In the genomic region with DNA sequence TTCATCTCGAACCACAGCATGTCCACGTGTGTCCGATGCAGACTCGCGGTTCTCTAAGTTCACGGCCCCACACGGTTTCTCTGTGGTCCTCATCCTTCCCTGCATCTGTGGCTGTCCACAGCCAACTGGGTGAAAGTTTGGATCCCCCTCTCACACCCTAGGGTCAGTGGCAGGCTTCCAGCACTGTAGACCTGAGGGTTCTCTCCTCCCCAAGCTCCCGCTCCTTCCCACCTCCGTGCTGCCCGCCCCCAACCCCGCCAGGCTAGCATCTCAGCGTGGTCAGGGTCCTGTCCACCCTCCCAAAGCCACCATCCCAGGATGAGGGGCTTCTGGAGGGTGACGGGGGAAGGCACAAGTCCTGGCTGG, we compare ENCODE assay signal across 10 cellular contexts. TPM values are rescaled to one million over a fixed set of nuclear protein-coding genes. Genes with fewer than 3 reads are reported as not detected.
DNase-seq lines count a peak whose midpoint lies in the region; ATAC-seq, FAIRE-seq and TF ChIP-seq lines count a peak whose summit lies in the region.
"Had no signal": no experiment of that assay in that cellular context is flagged by ENCODE, and none has a peak within 500 bp of the region (broad histone marks: within the 10 kb centered on the region; RNA-seq: fewer than 3 reads in every experiment).

No MANE protein-coding gene starts in this region.

- TF ChIP-seq POLR2A in H54 (IDR thresholded peaks at IDR 0.05; ENCODE audit: low read depth, low read length), result no peak

- FAIRE-seq in H54 (lab: Jason Lieb, UNC), result no peak

- peak overlapping the region; percentile 48 for H3K27ac ChIP-seq in osteoblast (ENCODE audit: low read depth, low read length)

- peak overlapping the region; percentile 25 for H2AFZ ChIP-seq in osteoblast (ENCODE audit: low read length)

- H4K20me1 ChIP-seq in osteoblast (ENCODE audit: insufficient read depth, low read length), result peaks cover 24% of the 10 kb centered on the region

- H3K9me3 ChIP-seq in osteoblast (ENCODE audit: low read depth, low read length), result no peaks in the 10 kb centered on the region

- no peaks in the 10 kb centered on the region for H3K79me2 ChIP-seq in osteoblast (ENCODE audit: insufficient read depth, low read length)

- peak; percentile 21 for DNase-seq in AG20443 (ENCODE audit: low spot score)
- DNase-seq in fibroblast of mammary gland (ENCODE audit: low read depth), result peak; percentile 64
- peak; percentile 90 for DNase-seq in osteoblast (ENCODE audit: insufficient read length, low spot score, missing footprints)
- DNase-seq in globus pallidus (ENCODE audit: low spot score), result no peak
- no peak for DNase-seq in H54 (ENCODE audit: insufficient read length, low spot score)
- DNase-seq: CD4-positive, alpha-beta T cell; stimulated activated CD4-positive, alpha-beta T cell treated with anti-CD3 and anti-CD28 coated beads, Interleukin-2, amount 100 ng/mL, for 48 hours had no signal

- TF ChIP-seq CTCF in fibroblast of mammary gland (conservative IDR thresholded peaks at IDR 0.05; ENCODE audit: control insufficient read depth, insufficient read depth, low read depth, low read length) (no peak), osteoblast (IDR thresholded peaks at IDR 0.05; ENCODE audit: extremely low read depth, low read depth, low read length) (no peak)

- H3K27me3 ChIP-seq in osteoblast (ENCODE audit: insufficient read depth, low read length), result no peaks in the 10 kb centered on the region

- H3K4me2 ChIP-seq in osteoblast (ENCODE audit: insufficient read depth, low read length), result peak overlapping the region; percentile 83

- ATAC-seq in SK-N-SH treated with all-trans-retinoic acid at 6 μM for 48 hours, result no peak; the same call in 2 of the 3 replicates
- ATAC-seq in GM19351 (IDR thresholded peaks at IDR 0.05; ENCODE audit: unreplicated experiment), result no peak
- no peak for ATAC-seq in HG03565 (IDR thresholded peaks at IDR 0.05; ENCODE audit: unreplicated experiment)

- peak overlapping the region; percentile 23 for H3K4me3 ChIP-seq in fibroblast of mammary gland (ENCODE audit: control insufficient read depth, low read depth, low read length)
- peak overlapping the region; percentile 68 for H3K4me3 ChIP-seq in osteoblast (ENCODE audit: insufficient read depth, low read length)

- peaks cover 48% of the 10 kb centered on the region for H3K4me1 ChIP-seq in osteoblast (ENCODE audit: insufficient read depth, low read length)

- H3K36me3 ChIP-seq in osteoblast (ENCODE audit: insufficient read depth, low read length), result peaks cover 24% of the 10 kb centered on the region

TF ChIP-seq in SK-N-SH treated with all-trans-retinoic acid at 6 μM for 48 hours, 23 proteins besides CTCF, POLR2A, EP300 and RAD21:
- TF ChIP-seq ZFP3 (CRISPR knock-in tag; IDR thresholded peaks at IDR 0.05), result no peak
- TF ChIP-seq TCF4 (CRISPR knock-in tag; IDR thresholded peaks at IDR 0.05; ENCODE audit: borderline replicate concordance), result no peak
- TF ChIP-seq ZFP30 (CRISPR knock-in tag; IDR thresholded peaks at IDR 0.05), result no peak
- no peak for TF ChIP-seq ZNF8 (CRISPR knock-in tag; IDR thresholded peaks at IDR 0.05)
- no peak for TF ChIP-seq SNAI2 (CRISPR knock-in tag; IDR thresholded peaks at IDR 0.05)
- 0 out of 2 replicates have a peak, but pooled peaks have one; percentile 31 for TF ChIP-seq CSDC2 (CRISPR knock-in tag; IDR thresholded peaks at IDR 0.05)
- no peak for TF ChIP-seq BACH2 (CRISPR knock-in tag; IDR thresholded peaks at IDR 0.05; ENCODE audit: borderline replicate concordance)
- no peak for TF ChIP-seq ZNF565 (CRISPR knock-in tag; conservative IDR thresholded peaks at IDR 0.05; ENCODE audit: low read depth)
- TF ChIP-seq, protein P1, sequence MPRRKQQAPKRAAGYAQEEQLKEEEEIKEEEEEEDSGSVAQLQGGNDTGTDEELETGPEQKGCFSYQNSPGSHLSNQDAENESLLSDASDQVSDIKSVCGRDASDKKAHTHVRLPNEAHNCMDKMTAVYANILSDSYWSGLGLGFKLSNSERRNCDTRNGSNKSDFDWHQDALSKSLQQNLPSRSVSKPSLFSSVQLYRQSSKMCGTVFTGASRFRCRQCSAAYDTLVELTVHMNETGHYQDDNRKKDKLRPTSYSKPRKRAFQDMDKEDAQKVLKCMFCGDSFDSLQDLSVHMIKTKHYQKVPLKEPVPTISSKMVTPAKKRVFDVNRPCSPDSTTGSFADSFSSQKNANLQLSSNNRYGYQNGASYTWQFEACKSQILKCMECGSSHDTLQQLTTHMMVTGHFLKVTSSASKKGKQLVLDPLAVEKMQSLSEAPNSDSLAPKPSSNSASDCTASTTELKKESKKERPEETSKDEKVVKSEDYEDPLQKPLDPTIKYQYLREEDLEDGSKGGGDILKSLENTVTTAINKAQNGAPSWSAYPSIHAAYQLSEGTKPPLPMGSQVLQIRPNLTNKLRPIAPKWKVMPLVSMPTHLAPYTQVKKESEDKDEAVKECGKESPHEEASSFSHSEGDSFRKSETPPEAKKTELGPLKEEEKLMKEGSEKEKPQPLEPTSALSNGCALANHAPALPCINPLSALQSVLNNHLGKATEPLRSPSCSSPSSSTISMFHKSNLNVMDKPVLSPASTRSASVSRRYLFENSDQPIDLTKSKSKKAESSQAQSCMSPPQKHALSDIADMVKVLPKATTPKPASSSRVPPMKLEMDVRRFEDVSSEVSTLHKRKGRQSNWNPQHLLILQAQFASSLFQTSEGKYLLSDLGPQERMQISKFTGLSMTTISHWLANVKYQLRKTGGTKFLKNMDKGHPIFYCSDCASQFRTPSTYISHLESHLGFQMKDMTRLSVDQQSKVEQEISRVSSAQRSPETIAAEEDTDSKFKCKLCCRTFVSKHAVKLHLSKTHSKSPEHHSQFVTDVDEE (CRISPR knock-in tag; IDR thresholded peaks at IDR 0.05), result no peak
- TF ChIP-seq, protein P2, sequence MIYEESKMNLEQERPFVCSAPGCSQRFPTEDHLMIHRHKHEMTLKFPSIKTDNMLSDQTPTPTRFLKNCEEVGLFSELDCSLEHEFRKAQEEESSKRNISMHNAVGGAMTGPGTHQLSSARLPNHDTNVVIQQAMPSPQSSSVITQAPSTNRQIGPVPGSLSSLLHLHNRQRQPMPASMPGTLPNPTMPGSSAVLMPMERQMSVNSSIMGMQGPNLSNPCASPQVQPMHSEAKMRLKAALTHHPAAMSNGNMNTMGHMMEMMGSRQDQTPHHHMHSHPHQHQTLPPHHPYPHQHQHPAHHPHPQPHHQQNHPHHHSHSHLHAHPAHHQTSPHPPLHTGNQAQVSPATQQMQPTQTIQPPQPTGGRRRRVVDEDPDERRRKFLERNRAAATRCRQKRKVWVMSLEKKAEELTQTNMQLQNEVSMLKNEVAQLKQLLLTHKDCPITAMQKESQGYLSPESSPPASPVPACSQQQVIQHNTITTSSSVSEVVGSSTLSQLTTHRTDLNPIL (CRISPR knock-in tag; IDR thresholded peaks at IDR 0.05; ENCODE audit: low read depth), result 0 out of 2 replicates have a peak, but pooled peaks have one; percentile 9

RNA-seq across cellular contexts. Expression of a gene that starts 3.0 kb away (rescaled TPM):
- total RNA-seq in osteoblast, result 1.1 and 1.2 TPM in 2 replicates
- total RNA-seq: CD4-positive, alpha-beta T cell had no signal

RNA-seq across cellular contexts. Expression of a gene that starts 23.2 kb away (rescaled TPM):
- 24.2 and 28.3 TPM in 2 replicates for total RNA-seq in osteoblast

RNA-seq across cellular contexts. Expression of a gene that starts 23.9 kb away (rescaled TPM):
- total RNA-seq in osteoblast, result 0.59 TPM in 1 of 2 replicates, not detected in the other

RNA-seq across cellular contexts. Expression of a gene that starts 45.6 kb away (rescaled TPM):
- 177 and 180 TPM in 2 replicates for total RNA-seq in osteoblast

RNA-seq across cellular contexts. Expression of a gene that starts 45.8 kb away (rescaled TPM):
- total RNA-seq in osteoblast, result 9.0 and 18.3 TPM in 2 replicates

Comparison
In these comparisons a context has a peak if more than half of its experiments do, and no peak if none do; other contexts are left out.
1. DNase-seq: peak in AG20443 (single experiment), fibroblast of mammary gland (single experiment) and osteoblast (single experiment); none in globus pallidus (single experiment) and H54 (single experiment).